In genomic region chr1:43822040-43822439, GRCh38 we compare ENCODE assay signal across 9 cellular contexts.
DNase-seq lines count a peak whose midpoint lies in the region; ATAC-seq and TF ChIP-seq lines count a peak whose summit lies in the region.
"Had no signal": no experiment of that assay in that cellular context is flagged by ENCODE, and none has a peak within 500 bp of the region (broad histone marks: within the 10 kb centered on the region; RNA-seq: fewer than 3 reads in every experiment).

No MANE protein-coding gene starts in this region.

- no peak for TF ChIP-seq CTCF in uterus (IDR thresholded peaks at IDR 0.05)
- TF ChIP-seq CTCF in GM13977 (IDR thresholded peaks at IDR 0.05; ENCODE audit: extremely low read depth, insufficient read depth, missing control alignments): no peak

- no peak overlapping the region for H3K4me3 ChIP-seq in uterus

- H3K27ac ChIP-seq in uterus: peak overlapping the region; percentile 50 to 66

- H3K27me3 ChIP-seq in uterus: no peaks in the 10 kb centered on the region

- peak; percentile 43 for ATAC-seq in Right ventricle myocardium superior (ENCODE audit: poor library complexity)
- ATAC-seq in GM21515 (IDR thresholded peaks at IDR 0.05; ENCODE audit: unreplicated experiment): no peak

- intact Hi-C loops in Right ventricle myocardium superior (cut with DNase I): no loop called here
- intact Hi-C loops in cardiac septum (cut with DNase I): no loop called here
- intact Hi-C loops in uterus (cut with DNase I; ENCODE audit: low total_unique reads): no loop called here

- H3K9me3 ChIP-seq in uterus: peaks cover 0 to 11% of the 10 kb centered on the region in 2 donors

- DNase-seq in Right ventricle myocardium superior: no peak
- DNase-seq in cardiac septum (ENCODE audit: low spot score): no peak
- DNase-seq in astrocyte of the hippocampus (ENCODE audit: low read depth, low spot score): peak; percentile 92
- DNase-seq in iris pigment epithelial cell (ENCODE audit: low read depth): peak; percentile 78
- DNase-seq in uterus: peak; percentile 26 to 53
- no peak for DNase-seq in GM13977 (ENCODE audit: low spot score)
- no peak for DNase-seq in NCI-H1694 treated with DMSO at 0.1 percent for 48 hours (lab: John Stamatoyannopoulos, UW)
- DNase-seq: central memory CD4-positive, alpha-beta T cell had no signal

- in situ Hi-C loops in GM13977 (cut with MboI; ENCODE audit: low pct_unique_long_range_greater_than_20kb, low sequenced_read_pairs, unreplicated experiment): no loop called here

- no peaks in the 10 kb centered on the region for H3K4me1 ChIP-seq in uterus

- TF ChIP-seq POLR2A in uterus (IDR thresholded peaks at IDR 0.05): no peak

- no peaks in the 10 kb centered on the region for H3K36me3 ChIP-seq in uterus

Comparison
In these comparisons a context has a peak if more than half of its experiments do, and no peak if none do; other contexts are left out.
1. DNase-seq: peak in astrocyte of the hippocampus (single experiment), iris pigment epithelial cell (single experiment) and uterus (2 of 2); none in Right ventricle myocardium superior (single experiment), cardiac septum (single experiment), GM13977 (single experiment) and NCI-H1694 treated with DMSO at 0.1 percent for 48 hours (single experiment).